14 cellular contexts compared by ENCODE assay signal in the genomic region with DNA sequence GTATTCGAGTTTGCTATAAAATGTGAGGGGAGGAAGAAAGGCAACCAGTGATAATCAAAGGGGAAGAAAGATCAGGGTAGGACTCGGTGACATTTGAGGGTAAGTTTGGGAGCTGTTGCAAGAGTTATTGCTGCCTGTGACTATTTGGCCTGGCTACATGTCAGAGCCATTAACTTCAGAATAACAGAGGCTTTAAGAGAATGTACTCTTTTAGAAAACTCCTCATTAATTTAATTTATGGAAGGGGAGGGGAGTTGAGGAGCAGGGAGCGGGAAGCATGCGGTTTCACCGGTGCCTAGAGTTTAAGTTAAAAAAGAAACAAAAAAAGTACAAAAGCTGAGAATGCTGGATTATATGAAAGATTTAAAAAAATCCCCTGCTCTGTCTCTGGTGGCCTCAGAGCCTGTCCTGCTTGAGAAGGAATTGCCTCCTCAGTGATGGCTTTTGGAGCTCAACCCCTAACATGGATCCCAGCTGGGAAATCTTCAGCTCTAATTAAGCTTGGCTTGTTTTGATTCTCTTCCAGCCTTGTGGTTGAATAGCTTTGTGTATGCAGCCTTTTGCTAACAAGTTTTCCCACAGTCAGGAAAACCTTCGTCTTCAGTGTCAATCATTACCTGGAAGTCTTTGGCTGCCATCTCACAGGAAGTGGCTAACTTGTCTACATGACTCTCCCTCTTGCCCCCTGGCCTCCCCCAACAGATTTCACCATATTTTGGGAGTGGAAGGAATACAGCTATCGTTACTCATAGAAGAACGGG.
DNase-seq lines count a peak whose midpoint lies in the region; ATAC-seq, FAIRE-seq and TF ChIP-seq lines count a peak whose summit lies in the region.
"Had no signal": no experiment of that assay in that cellular context is flagged by ENCODE, and none has a peak within 500 bp of the region (broad histone marks: within the 10 kb centered on the region; RNA-seq: fewer than 3 reads in every experiment).

No MANE protein-coding gene starts in this region.

- H3K27me3 Mint-ChIP-seq in neural progenitor cell (ENCODE audit: insufficient read depth, low read depth), result no peaks in the 10 kb centered on the region

- H2AFZ ChIP-seq in Loucy (ENCODE audit: low read length) (no peak overlapping the region), neural progenitor cell (replicated peaks) (no peak overlapping the region)

- H3K9ac ChIP-seq in Loucy (ENCODE audit: low read depth, low read length, poor library complexity, severe bottlenecking) (no peak overlapping the region), neural progenitor cell (no peak overlapping the region)

- DNase-seq in DMS79 treated with DMSO at 0.1 percent for 48 hours (lab: John Stamatoyannopoulos, UW), result peak; percentile 81
- peak; percentile 54 for DNase-seq in neural progenitor cell (ENCODE audit: low spot score)
- no peak for DNase-seq in left colon
- DNase-seq in foreskin fibroblast, result no peak
- DNase-seq in suprapubic skin (ENCODE audit: low spot score in 2 of 2), result no peak
- DNase-seq: activated CD8-positive, alpha-beta memory T cell treated with anti-CD3 and anti-CD28 coated beads, Interleukin-2, amount 50 U/mL, for 4 hours; CD4-positive, CD25-positive, alpha-beta regulatory T cell; effector memory CD4-positive, alpha-beta T cell; NCI-H1048; stomach had no signal

- no peaks in the 10 kb centered on the region for H3K9me2 ChIP-seq in Loucy (replicated peaks; ENCODE audit: low read depth, low read length)

- H3K4me2 ChIP-seq in Loucy (ENCODE audit: low read depth, low read length, poor library complexity, severe bottlenecking), result peak overlapping the region; percentile 13
- peak overlapping the region; percentile 60 for H3K4me2 ChIP-seq in neural progenitor cell

- peaks cover 13% of the 10 kb centered on the region for H3K36me3 Mint-ChIP-seq in neural progenitor cell
- H3K36me3 Mint-ChIP-seq: CD4-positive, CD25-positive, alpha-beta regulatory T cell had no signal

- peak; percentile 99 for FAIRE-seq in endometrium (lab: Jason Lieb, UNC)
- FAIRE-seq: TTC549 had no signal

- H3F3A ChIP-seq in Loucy (ENCODE audit: low read depth) (peaks cover 6% of the 10 kb centered on the region; the same call in 1 of the 2 replicates), neural progenitor cell (ENCODE audit: low read depth) (peaks cover 15% of the 10 kb centered on the region)

- no peak overlapping the region for H3K4me3 Mint-ChIP-seq in neural progenitor cell
- H3K4me3 Mint-ChIP-seq: CD4-positive, CD25-positive, alpha-beta regulatory T cell had no signal

- H3K27ac ChIP-seq in neural progenitor cell (peak overlapping the region; percentile 87), suprapubic skin (no peak overlapping the region)

- H3K36me3 ChIP-seq in Loucy (ENCODE audit: insufficient read depth, low read length), result peaks cover 48% of the 10 kb centered on the region; the same call in 1 of the 2 replicates
- no peaks in the 10 kb centered on the region for H3K36me3 ChIP-seq in neural progenitor cell
- no peaks in the 10 kb centered on the region for H3K36me3 ChIP-seq in suprapubic skin
- H3K36me3 ChIP-seq: stomach had no signal

- TF ChIP-seq POLR2A in suprapubic skin (IDR thresholded peaks at IDR 0.05), result no peak

- H3K4me1 ChIP-seq in Loucy (ENCODE audit: insufficient read depth, low read length, poor library complexity, severe bottlenecking) (peaks cover 34% of the 10 kb centered on the region), neural progenitor cell (peaks cover 43% of the 10 kb centered on the region), suprapubic skin (peaks cover 4% of the 10 kb centered on the region)

- TF ChIP-seq EP300 in suprapubic skin (IDR thresholded peaks at IDR 0.05), result no peak

- intact Hi-C loops in left colon (cut with DNase I, micrococcal nuclease), result no loop called here

- no peak for TF ChIP-seq CTCF in Loucy (conservative IDR thresholded peaks at IDR 0.05; ENCODE audit: low read length)
- no peak for TF ChIP-seq CTCF in neural progenitor cell (IDR thresholded peaks at IDR 0.05)
- TF ChIP-seq CTCF in foreskin fibroblast (IDR thresholded peaks at IDR 0.05; ENCODE audit: low read depth, low read length), result no peak
- TF ChIP-seq CTCF in suprapubic skin (IDR thresholded peaks at IDR 0.05), result no peak

- H3K4me1 Mint-ChIP-seq in neural progenitor cell, result peaks cover 46% of the 10 kb centered on the region
- H3K4me1 Mint-ChIP-seq: CD4-positive, CD25-positive, alpha-beta regulatory T cell had no signal

- H3K4me3 ChIP-seq in Loucy (ENCODE audit: low read length, poor library complexity, severe bottlenecking) (no peak overlapping the region), neural progenitor cell (no peak overlapping the region), foreskin fibroblast (ENCODE audit: low read depth in 1 of 2, low read length in 2 of 2) (no peak overlapping the region), suprapubic skin (no peak overlapping the region)
- H3K4me3 ChIP-seq: stomach had no signal

- ATAC-seq in left colon, result no peak
- no peak for ATAC-seq in GM18870 (IDR thresholded peaks at IDR 0.05; ENCODE audit: unreplicated experiment)

- H3K9me3 Mint-ChIP-seq in neural progenitor cell, result peaks cover 3% of the 10 kb centered on the region

- H3K27me3 ChIP-seq in Loucy (ENCODE audit: insufficient read depth, low read length, poor library complexity, severe bottlenecking) (no peaks in the 10 kb centered on the region), neural progenitor cell (no peaks in the 10 kb centered on the region), suprapubic skin (no peaks in the 10 kb centered on the region)
- H3K27me3 ChIP-seq: stomach had no signal

- 51% methylated on average over 8 of the region's 8 CpGs for WGBS in suprapubic skin

- H4K20me1 ChIP-seq in Loucy (ENCODE audit: insufficient read depth, low read length, poor library complexity, severe bottlenecking) (peaks cover 85% of the 10 kb centered on the region), neural progenitor cell (ENCODE audit: low read depth) (peaks cover 10% of the 10 kb centered on the region)

- no peaks in the 10 kb centered on the region for H3K9me3 ChIP-seq in Loucy (ENCODE audit: insufficient read depth, low read depth, low read length)
- no peaks in the 10 kb centered on the region for H3K9me3 ChIP-seq in neural progenitor cell (ENCODE audit: low read depth)
- H3K9me3 ChIP-seq in suprapubic skin, result no peaks in the 10 kb centered on the region
- H3K9me3 ChIP-seq: stomach had no signal

- H3K27ac Mint-ChIP-seq in neural progenitor cell, result peak overlapping the region; percentile 8
- H3K27ac Mint-ChIP-seq: CD4-positive, CD25-positive, alpha-beta regulatory T cell had no signal

- peaks cover 99% of the 10 kb centered on the region for H3K79me2 ChIP-seq in Loucy (ENCODE audit: insufficient read depth, low read length)
- peaks cover 81% of the 10 kb centered on the region for H3K79me2 ChIP-seq in neural progenitor cell (ENCODE audit: low read depth)

Comparison
In these comparisons a context has a peak if more than half of its experiments do, and no peak if none do; other contexts are left out.
1. DNase-seq: peak in DMS79 treated with DMSO at 0.1 percent for 48 hours (single experiment) and neural progenitor cell (single experiment); none in left colon (0 of 2), foreskin fibroblast (0 of 2) and suprapubic skin (0 of 2).